1 cellular context compared by ENCODE assay signal in genomic region chr7:1569440-1569832, GRCh38.
TF ChIP-seq lines count a peak whose summit lies in the region.

No MANE protein-coding gene starts in this region.

TF ChIP-seq in GM23338, 12 proteins besides CTCF, POLR2A, EP300 and RAD21 (continued from another document):
- TF ChIP-seq ZNF462 (CRISPR knock-in tag; IDR thresholded peaks at IDR 0.05) (no peak), EZH2phosphoT487 (IDR thresholded peaks at IDR 0.05; ENCODE audit: unreplicated experiment) (no peak), ZNF114 (CRISPR knock-in tag; IDR thresholded peaks at IDR 0.05) (no peak), CREB1 (CRISPR knock-in tag; IDR thresholded peaks at IDR 0.05; ENCODE audit: low read depth) (no peak)
- TF ChIP-seq, protein P1, sequence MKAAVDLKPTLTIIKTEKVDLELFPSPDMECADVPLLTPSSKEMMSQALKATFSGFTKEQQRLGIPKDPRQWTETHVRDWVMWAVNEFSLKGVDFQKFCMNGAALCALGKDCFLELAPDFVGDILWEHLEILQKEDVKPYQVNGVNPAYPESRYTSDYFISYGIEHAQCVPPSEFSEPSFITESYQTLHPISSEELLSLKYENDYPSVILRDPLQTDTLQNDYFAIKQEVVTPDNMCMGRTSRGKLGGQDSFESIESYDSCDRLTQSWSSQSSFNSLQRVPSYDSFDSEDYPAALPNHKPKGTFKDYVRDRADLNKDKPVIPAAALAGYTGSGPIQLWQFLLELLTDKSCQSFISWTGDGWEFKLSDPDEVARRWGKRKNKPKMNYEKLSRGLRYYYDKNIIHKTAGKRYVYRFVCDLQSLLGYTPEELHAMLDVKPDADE (IDR thresholded peaks at IDR 0.05) = no peak
